Comparison of ENCODE assay signal across 15 cellular contexts in genomic region chr2:239516286-239516953, GRCh38.
DNase-seq lines count a peak whose midpoint lies in the region; ATAC-seq, FAIRE-seq and TF ChIP-seq lines count a peak whose summit lies in the region.
"Had no signal": no experiment of that assay in that cellular context is flagged by ENCODE, and none has a peak within 500 bp of the region (broad histone marks: within the 10 kb centered on the region; RNA-seq: fewer than 3 reads in every experiment).

No MANE protein-coding gene starts in this region.

- H3K4me1 ChIP-seq in BLaER1 = peaks cover 50% of the 10 kb centered on the region
- H3K4me1 ChIP-seq in DND-41 (ENCODE audit: insufficient read depth, low read length) = peaks cover 45% of the 10 kb centered on the region
- H3K4me1 ChIP-seq in kidney (ENCODE audit: control insufficient read depth in 1 of 2, insufficient read depth in 1 of 2, low read depth in 1 of 2, low read length in 2 of 2) = no peaks in the 10 kb centered on the region
- no peaks in the 10 kb centered on the region for H3K4me1 ChIP-seq in spleen
- no peaks in the 10 kb centered on the region for H3K4me1 ChIP-seq in aorta (ENCODE audit: control insufficient read depth in 1 of 2, insufficient read depth in 2 of 2, low read length in 2 of 2)
- H3K4me1 ChIP-seq: Caco-2, HAP-1 had no signal

- ATAC-seq in DND-41 (ENCODE audit: insufficient read depth, low read depth) (no peak), aorta (ENCODE audit: low FRiP score) (no peak)

- 76 to 86% (median 85%) methylated on average over 9 to 13 of the region's 13 CpGs for WGBS in spleen, 5 donors
- 78 to 86% methylated on average over 13 of the region's 13 CpGs for WGBS in aorta, 2 donors

- intact Hi-C loops in kidney (cut with DNase I) = no loop called here
- intact Hi-C loops in spleen (cut with DNase I; ENCODE audit: low total_unique reads) = no loop called here
- intact Hi-C loops in aorta (cut with DNase I) = no loop called here

- no peaks in the 10 kb centered on the region for H3K36me3 ChIP-seq in BLaER1
- no peaks in the 10 kb centered on the region for H3K36me3 ChIP-seq in DND-41 (ENCODE audit: insufficient read depth, low read length)
- H3K36me3 ChIP-seq in kidney (ENCODE audit: control insufficient read depth in 1 of 2, insufficient read depth in 2 of 2, low read length in 2 of 2) = no peaks in the 10 kb centered on the region
- H3K36me3 ChIP-seq in spleen = no peaks in the 10 kb centered on the region
- H3K36me3 ChIP-seq in aorta (ENCODE audit: control insufficient read depth in 1 of 2, insufficient read depth in 2 of 2, low read length in 1 of 2) = no peaks in the 10 kb centered on the region
- H3K36me3 ChIP-seq: HAP-1 had no signal

- no peak overlapping the region for H3K9ac ChIP-seq in BLaER1
- H3K9ac ChIP-seq in DND-41 (ENCODE audit: low read depth, low read length) = no peak overlapping the region
- no peak overlapping the region for H3K9ac ChIP-seq in kidney (ENCODE audit: low read length in 2 of 2)
- H3K9ac ChIP-seq: GM23248 had no signal

- H3K79me2 ChIP-seq in DND-41 (ENCODE audit: insufficient read depth, low read length) = no peaks in the 10 kb centered on the region

- no peak for TF ChIP-seq POLR2A in spleen (IDR thresholded peaks at IDR 0.05)

- DNase-seq in DND-41 = no peak
- peak; percentile 59 for DNase-seq in kidney
- peak; percentile 51 for DNase-seq in spleen
- DNase-seq in aorta = no peak
- DNase-seq in GOT3 (lab: John Stamatoyannopoulos, UW) = no peak
- DNase-seq: Caco-2; CD4-positive, alpha-beta T cell; GDM1; GM23248 had no signal

- H3K4me2 ChIP-seq in BLaER1 (peak overlapping the region; percentile 66), DND-41 (ENCODE audit: insufficient read depth, low read length) (no peak overlapping the region)

- H4K20me1 ChIP-seq in BLaER1 (no peaks in the 10 kb centered on the region), DND-41 (ENCODE audit: insufficient read depth, low read length) (no peaks in the 10 kb centered on the region)

- no peak overlapping the region for H2AFZ ChIP-seq in DND-41 (ENCODE audit: low read depth, low read length)
- H2AFZ ChIP-seq: GM23248 had no signal

- TF ChIP-seq CTCF in DND-41 (IDR thresholded peaks at IDR 0.05; ENCODE audit: borderline replicate concordance, extremely low read depth, low read length, poor library complexity, severe bottlenecking) (no peak), kidney (IDR thresholded peaks at IDR 0.05; ENCODE audit: borderline replicate concordance, extremely low read depth, insufficient read depth) (no peak), spleen (IDR thresholded peaks at IDR 0.05 in 8 of 11, conservative IDR thresholded peaks at IDR 0.05 in 3 of 11) (no peak)

- H3K9me3 ChIP-seq in BLaER1 = peaks cover 8% of the 10 kb centered on the region; the same call in 1 of the 2 replicates
- no peaks in the 10 kb centered on the region for H3K9me3 ChIP-seq in DND-41 (ENCODE audit: insufficient read depth, low read length, severe bottlenecking)
- no peaks in the 10 kb centered on the region for H3K9me3 ChIP-seq in kidney (ENCODE audit: control insufficient read depth in 1 of 2, low read length in 2 of 2)
- no peaks in the 10 kb centered on the region for H3K9me3 ChIP-seq in spleen
- no peaks in the 10 kb centered on the region for H3K9me3 ChIP-seq in aorta (ENCODE audit: control insufficient read depth, low read length)
- H3K9me3 ChIP-seq: Caco-2, HAP-1 had no signal

- H3K4me3 ChIP-seq in BLaER1 (no peak overlapping the region), DND-41 (ENCODE audit: low read depth in 1 of 2, low read length in 2 of 2) (no peak overlapping the region), kidney (ENCODE audit: low read length in 2 of 2) (no peak overlapping the region), spleen (no peak overlapping the region), aorta (ENCODE audit: low read length in 2 of 2) (no peak overlapping the region)
- H3K4me3 ChIP-seq: GM23248, HAP-1 had no signal

- FAIRE-seq in kidney (lab: Jason Lieb, UNC) = no peak
- FAIRE-seq: D721Med, GM12892, GM18507 had no signal

- H3K27me3 ChIP-seq in BLaER1 (no peaks in the 10 kb centered on the region), DND-41 (ENCODE audit: insufficient read depth, low read length, poor library complexity) (no peaks in the 10 kb centered on the region), spleen (replicated peaks in 1 of 7) (peaks cover 0 to 17% (median 0%) of the 10 kb centered on the region in 7 donors), aorta (ENCODE audit: control insufficient read depth in 1 of 2, insufficient read depth in 2 of 2, low read length in 1 of 2) (no peaks in the 10 kb centered on the region)

- peak overlapping the region; percentile 11 for H3K27ac ChIP-seq in BLaER1
- peak overlapping the region; percentile 79; the same call in 1 of the 2 replicates for H3K27ac ChIP-seq in DND-41 (ENCODE audit: low read length)
- H3K27ac ChIP-seq in kidney (ENCODE audit: low read depth in 2 of 2, low read length in 2 of 2) = no peak overlapping the region
- H3K27ac ChIP-seq in spleen = no peak overlapping the region
- no peak overlapping the region for H3K27ac ChIP-seq in aorta (ENCODE audit: low read depth in 1 of 2, low read length in 2 of 2)
- H3K27ac ChIP-seq: C4-2B, GM23248 had no signal

Comparison
In these comparisons a context has a peak if more than half of its experiments do, and no peak if none do; other contexts are left out.
1. H3K27ac ChIP-seq: peak in BLaER1 (single experiment) and DND-41 (single experiment); none in kidney (0 of 2), spleen (0 of 8) and aorta (0 of 2).
2. DNase-seq: peak in kidney (single experiment) and spleen (single experiment); none in DND-41 (single experiment), aorta (0 of 2) and GOT3 (single experiment).